8 cellular contexts compared by ENCODE assay signal in the genomic region with DNA sequence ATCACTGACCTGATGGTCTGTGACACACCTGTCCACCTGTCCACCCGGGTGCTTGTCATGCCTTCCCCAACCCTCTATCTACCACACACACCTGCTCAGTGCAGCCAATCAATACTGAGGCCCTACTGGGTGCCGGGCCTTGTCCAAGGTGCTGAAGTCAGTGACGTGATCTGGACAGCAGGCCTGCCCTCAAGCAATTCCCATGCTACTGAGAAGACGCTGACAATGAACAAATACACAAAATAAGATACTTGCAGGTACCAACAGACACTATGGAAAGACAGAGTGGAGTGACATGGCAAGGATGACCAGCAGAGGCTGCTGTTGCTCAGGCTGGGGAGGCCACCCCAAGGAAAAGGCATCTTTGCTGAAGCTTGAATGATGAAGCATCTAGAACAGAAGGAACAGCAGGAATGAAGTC. TPM values are rescaled to one million over a fixed set of nuclear protein-coding genes. Genes with fewer than 3 reads are reported as not detected.
DNase-seq lines count a peak whose midpoint lies in the region; ATAC-seq, FAIRE-seq and TF ChIP-seq lines count a peak whose summit lies in the region.

No MANE protein-coding gene starts in this region.

- H3K4me3 Mint-ChIP-seq in stimulated activated naive B cell treated with anti-CD40 and anti-IgM and Interleukin-4, amounts not matched to agents 10 μg/mL and 1 μg/mL and 100 μg/mL, for 72 hours = no peak overlapping the region
- H3K4me3 Mint-ChIP-seq in T-helper 2 cell treated with Interferon-gamma antibody and Interleukin-4, amounts not matched to agents 5 μg/mL and 100 μg/mL, for 36 hours = no peak overlapping the region

- peaks cover 10% of the 10 kb centered on the region for H3K4me1 ChIP-seq in left ventricle myocardium inferior
- no peaks in the 10 kb centered on the region for H3K4me1 ChIP-seq in Peyer's patch

- no peak overlapping the region for H3K27ac Mint-ChIP-seq in stimulated activated naive B cell treated with anti-CD40 and anti-IgM and Interleukin-4, amounts not matched to agents 10 μg/mL and 1 μg/mL and 100 μg/mL, for 72 hours
- no peak overlapping the region for H3K27ac Mint-ChIP-seq in T-helper 2 cell treated with Interferon-gamma antibody and Interleukin-4, amounts not matched to agents 5 μg/mL and 100 μg/mL, for 36 hours

- TF ChIP-seq CTCF in left ventricle myocardium inferior (IDR thresholded peaks at IDR 0.05; ENCODE audit: borderline replicate concordance) (peak; percentile 49), Peyer's patch (IDR thresholded peaks at IDR 0.05) (peak in 4 of 6 experiments; percentile 37 to 80 (median 76))

- no peaks in the 10 kb centered on the region for H3K9me3 Mint-ChIP-seq in stimulated activated naive B cell treated with anti-CD40 and anti-IgM and Interleukin-4, amounts not matched to agents 10 μg/mL and 1 μg/mL and 100 μg/mL, for 72 hours
- no peaks in the 10 kb centered on the region for H3K9me3 Mint-ChIP-seq in T-helper 2 cell treated with Interferon-gamma antibody and Interleukin-4, amounts not matched to agents 5 μg/mL and 100 μg/mL, for 36 hours

- peaks cover 83% of the 10 kb centered on the region for H3K36me3 ChIP-seq in left ventricle myocardium inferior
- peaks cover 0 to 14% (median 0%) of the 10 kb centered on the region in 3 donors for H3K36me3 ChIP-seq in Peyer's patch

- peaks cover 5 to 7% of the 10 kb centered on the region in 2 donors for H3K4me1 Mint-ChIP-seq in stimulated activated naive B cell treated with anti-CD40 and anti-IgM and Interleukin-4, amounts not matched to agents 10 μg/mL and 1 μg/mL and 100 μg/mL, for 72 hours
- no peaks in the 10 kb centered on the region for H3K4me1 Mint-ChIP-seq in T-helper 2 cell treated with Interferon-gamma antibody and Interleukin-4, amounts not matched to agents 5 μg/mL and 100 μg/mL, for 36 hours (ENCODE audit: low read depth)

- H3K4me3 ChIP-seq in left ventricle myocardium inferior = no peak overlapping the region
- H3K4me3 ChIP-seq in Peyer's patch = no peak overlapping the region

- H3K36me3 Mint-ChIP-seq in stimulated activated naive B cell treated with anti-CD40 and anti-IgM and Interleukin-4, amounts not matched to agents 10 μg/mL and 1 μg/mL and 100 μg/mL, for 72 hours = no peaks in the 10 kb centered on the region
- no peaks in the 10 kb centered on the region for H3K36me3 Mint-ChIP-seq in T-helper 2 cell treated with Interferon-gamma antibody and Interleukin-4, amounts not matched to agents 5 μg/mL and 100 μg/mL, for 36 hours (ENCODE audit: low read depth)

- no peak for TF ChIP-seq POLR2A in Peyer's patch (IDR thresholded peaks at IDR 0.05)

- H3K27me3 ChIP-seq in left ventricle myocardium inferior (ENCODE audit: low read depth) (no peaks in the 10 kb centered on the region), Peyer's patch (no peaks in the 10 kb centered on the region)

- H3K27me3 Mint-ChIP-seq in stimulated activated naive B cell treated with anti-CD40 and anti-IgM and Interleukin-4, amounts not matched to agents 10 μg/mL and 1 μg/mL and 100 μg/mL, for 72 hours = peaks cover 0 to 7% of the 10 kb centered on the region in 2 donors
- peaks cover 2% of the 10 kb centered on the region for H3K27me3 Mint-ChIP-seq in T-helper 2 cell treated with Interferon-gamma antibody and Interleukin-4, amounts not matched to agents 5 μg/mL and 100 μg/mL, for 36 hours (ENCODE audit: low read depth)

- peak; percentile 39 to 46 for ATAC-seq in stimulated activated naive B cell treated with anti-CD40 and anti-IgM and Interleukin-4, amounts not matched to agents 10 μg/mL and 1 μg/mL and 100 μg/mL, for 72 hours (replicated peaks)
- ATAC-seq in HG02798 (IDR thresholded peaks at IDR 0.05; ENCODE audit: poor library complexity, unreplicated experiment) = no peak

- FAIRE-seq in urothelium cell line (lab: Jason Lieb, UNC) = no peak

- H3K27ac ChIP-seq in left ventricle myocardium inferior (replicated peaks) = no peak overlapping the region
- no peak overlapping the region for H3K27ac ChIP-seq in Peyer's patch

- no peaks in the 10 kb centered on the region for H3K9me3 ChIP-seq in left ventricle myocardium inferior (replicated peaks)
- no peaks in the 10 kb centered on the region for H3K9me3 ChIP-seq in Peyer's patch

- no peak for DNase-seq in left ventricle myocardium inferior
- no peak for DNase-seq in cardiac septum (ENCODE audit: low spot score)
- DNase-seq in Peyer's patch = peak in 1 of 3 donors; percentile 63
- DNase-seq in fibroblast of peridontal ligament (ENCODE audit: extremely low read depth) = peak; percentile 54
- DNase-seq in stimulated activated naive B cell treated with anti-CD40 and anti-IgM and Interleukin-4, amounts not matched to agents 10 μg/mL and 1 μg/mL and 100 μg/mL, for 72 hours = no peak
- DNase-seq in urothelium cell line (ENCODE audit: low spot score) = no peak
- no peak for DNase-seq in T-helper 2 cell treated with Interferon-gamma antibody and Interleukin-4, amounts not matched to agents 5 μg/mL and 100 μg/mL, for 36 hours (ENCODE audit: low spot score)

- intact Hi-C loops in left ventricle myocardium inferior (cut with micrococcal nuclease) (no loop called here), cardiac septum (cut with DNase I) (no loop called here)

RNA-seq across cellular contexts. Expression of gene PLAAT3, which starts 21.2 kb away (rescaled TPM):
- total RNA-seq in left ventricle myocardium inferior (144 TPM), cardiac septum (109 TPM), Peyer's patch (10 to 100 TPM in 3 of 4 donors, 1 to 10 TPM in 1; 6.8 to 20.1 (median 18.4) TPM)

RNA-seq across cellular contexts. Expression of gene PLAAT2, which starts 29.8 kb away (rescaled TPM):
- total RNA-seq in left ventricle myocardium inferior = not detected
- not detected for total RNA-seq in cardiac septum
- total RNA-seq in Peyer's patch = 100 to 1,000 TPM in 1 of 4 donors, 10 to 100 TPM in 3; 13.2 to 144 (median 68.7) TPM

RNA-seq across cellular contexts. Expression of gene PLAAT4, which starts 56.4 kb away (rescaled TPM):
- 15.5 TPM for total RNA-seq in left ventricle myocardium inferior
- total RNA-seq in cardiac septum = 6.9 TPM
- 100 to 1,000 TPM in 2 of 4 donors, 10 to 100 TPM in 2; 54.5 to 179 (median 93.4) TPM for total RNA-seq in Peyer's patch

Comparison
In these comparisons a context has a peak if more than half of its experiments do, and no peak if none do; other contexts are left out.
1. RNA of gene PLAAT2, which starts 29.8 kb away (total RNA-seq): 13.2 to 144 TPM in Peyer's patch; not detected in left ventricle myocardium inferior (single experiment) and not detected in cardiac septum (single experiment); every median in the first group is over 10 times any median in the second.